In genomic region chr2:95027369-95027720, GRCh38 we compare ENCODE assay signal across 21 cellular contexts. TPM values are rescaled to one million over a fixed set of nuclear protein-coding genes. Genes with fewer than 3 reads are reported as not detected.
DNase-seq lines count a peak whose midpoint lies in the region; ATAC-seq and TF ChIP-seq lines count a peak whose summit lies in the region.
"Had no signal": no experiment of that assay in that cellular context is flagged by ENCODE, and none has a peak within 500 bp of the region (broad histone marks: within the 10 kb centered on the region; RNA-seq: fewer than 3 reads in every experiment).

No MANE protein-coding gene starts in this region.

- H3K9me3 ChIP-seq in esophagus (ENCODE audit: control insufficient read depth in 2 of 2, insufficient read depth in 1 of 2, low read depth in 1 of 2, low read length in 1 of 2) (no peaks in the 10 kb centered on the region), sigmoid colon (no peaks in the 10 kb centered on the region), prostate gland (no peaks in the 10 kb centered on the region), uterus (no peaks in the 10 kb centered on the region)
- H3K9me3 ChIP-seq: ascending aorta, Caco-2, right lobe of liver, SJSA1 had no signal

- TF ChIP-seq POLR2A in sigmoid colon (IDR thresholded peaks at IDR 0.05): no peak
- no peak for TF ChIP-seq POLR2A in prostate gland (IDR thresholded peaks at IDR 0.05)
- TF ChIP-seq POLR2A in uterus (IDR thresholded peaks at IDR 0.05): no peak

- peaks cover 45% of the 10 kb centered on the region for H3K36me3 Mint-ChIP-seq in activated CD4-positive, alpha-beta T cell treated with anti-CD3 and anti-CD28 coated beads, Interleukin-2, amount 10 ng/mL, durations not matched to agents 7 days and 5 days (ENCODE audit: low read depth)
- H3K36me3 Mint-ChIP-seq in WTC11: no peaks in the 10 kb centered on the region
- H3K36me3 Mint-ChIP-seq: IgD-negative memory B cell had no signal

- H3K4me1 ChIP-seq in esophagus (ENCODE audit: control insufficient read depth in 2 of 2, insufficient read depth in 2 of 2, low read length in 1 of 2): peaks cover 2 to 21% of the 10 kb centered on the region in 2 donors
- peaks cover 0 to 21% (median 11%) of the 10 kb centered on the region in 4 donors for H3K4me1 ChIP-seq in sigmoid colon
- H3K4me1 ChIP-seq in prostate gland (replicated peaks): peaks cover 10% of the 10 kb centered on the region
- peaks cover 0 to 4% of the 10 kb centered on the region in 2 donors for H3K4me1 ChIP-seq in uterus
- H3K4me1 ChIP-seq: ascending aorta, Caco-2, SJSA1 had no signal

- POLR2A ChIA-PET in activated CD4-positive, alpha-beta T cell treated with anti-CD3 and anti-CD28 coated beads, Interleukin-2, amount 10 ng/mL, durations not matched to agents 7 days and 5 days (lab: Charles Lee): no interaction called here
- POLR2A ChIA-PET in WTC11 (lab: Charles Lee): interaction anchor here (0.8 kb wide), 1 partner anchor 8 kb away, joined by 3 read pairs; no protein-coding TSS in a partner anchor

- 45 to 58% methylated on average over 9 of the region's 9 CpGs for WGBS in esophagus, 2 donors
- 41 to 51% methylated on average over 9 of the region's 9 CpGs for WGBS in sigmoid colon, 2 donors
- WGBS in prostate gland: 55% methylated on average over 9 of the region's 9 CpGs

- peak overlapping the region; percentile 94 for H3K4me3 Mint-ChIP-seq in activated CD4-positive, alpha-beta T cell treated with anti-CD3 and anti-CD28 coated beads, Interleukin-2, amount 10 ng/mL, durations not matched to agents 7 days and 5 days
- peak overlapping the region; percentile 86 for H3K4me3 Mint-ChIP-seq in WTC11

- H3K36me3 ChIP-seq in esophagus (ENCODE audit: control insufficient read depth in 2 of 2, insufficient read depth in 2 of 2, low read length in 1 of 2): peaks cover 0 to 2% of the 10 kb centered on the region in 2 donors
- no peaks in the 10 kb centered on the region for H3K36me3 ChIP-seq in sigmoid colon
- H3K36me3 ChIP-seq in prostate gland: no peaks in the 10 kb centered on the region
- H3K36me3 ChIP-seq in uterus: no peaks in the 10 kb centered on the region
- H3K36me3 ChIP-seq: ascending aorta, right lobe of liver, SJSA1 had no signal

- TF ChIP-seq EP300 in sigmoid colon (IDR thresholded peaks at IDR 0.05): no peak

- H3K27ac Mint-ChIP-seq in activated CD4-positive, alpha-beta T cell treated with anti-CD3 and anti-CD28 coated beads, Interleukin-2, amount 10 ng/mL, durations not matched to agents 7 days and 5 days: peak overlapping the region; percentile 98
- no peak overlapping the region for H3K27ac Mint-ChIP-seq in WTC11
- H3K27ac Mint-ChIP-seq: IgD-negative memory B cell had no signal

- H3K9me3 Mint-ChIP-seq in activated CD4-positive, alpha-beta T cell treated with anti-CD3 and anti-CD28 coated beads, Interleukin-2, amount 10 ng/mL, durations not matched to agents 7 days and 5 days: no peaks in the 10 kb centered on the region
- H3K9me3 Mint-ChIP-seq in WTC11: no peaks in the 10 kb centered on the region
- H3K9me3 Mint-ChIP-seq: IgD-negative memory B cell had no signal

- H3K27me3 ChIP-seq in esophagus (ENCODE audit: control insufficient read depth in 1 of 2, insufficient read depth in 2 of 2, low read length in 2 of 2) (no peaks in the 10 kb centered on the region), sigmoid colon (peaks cover 19 to 62% (median 30%) of the 10 kb centered on the region in 3 donors), prostate gland (replicated peaks; ENCODE audit: insufficient read depth) (peaks cover 20% of the 10 kb centered on the region), uterus (peaks cover 0 to 25% of the 10 kb centered on the region in 2 donors)
- H3K27me3 ChIP-seq: ascending aorta had no signal

- H3K27ac ChIP-seq in esophagus (ENCODE audit: low read depth in 2 of 2, low read length in 1 of 2) (peak overlapping the region; percentile 64 to 83), sigmoid colon (no peak overlapping the region), prostate gland (no peak overlapping the region), uterus (no peak overlapping the region)
- H3K27ac ChIP-seq: ascending aorta, GM23248, hepatocyte, right lobe of liver, SJSA1 had no signal

- ATAC-seq in WTC11 (no peak), GM21825 (IDR thresholded peaks at IDR 0.05; ENCODE audit: unreplicated experiment) (no peak)
- ATAC-seq: right lobe of liver had no signal

- H3K27me3 Mint-ChIP-seq in activated CD4-positive, alpha-beta T cell treated with anti-CD3 and anti-CD28 coated beads, Interleukin-2, amount 10 ng/mL, durations not matched to agents 7 days and 5 days: no peaks in the 10 kb centered on the region
- H3K27me3 Mint-ChIP-seq in WTC11 (ENCODE audit: low read depth): peaks cover 79% of the 10 kb centered on the region

- peak overlapping the region; percentile 55 to 65 for H3K4me3 ChIP-seq in esophagus (ENCODE audit: low read depth in 1 of 2, low read length in 2 of 2)
- peak overlapping the region in 3 of 4 donors; percentile 39 to 49 (median 46) for H3K4me3 ChIP-seq in sigmoid colon
- H3K4me3 ChIP-seq in prostate gland: no peak overlapping the region
- H3K4me3 ChIP-seq in uterus: no peak overlapping the region
- H3K4me3 ChIP-seq: ascending aorta, GM23248, hepatocyte, right lobe of liver, SJSA1 had no signal

- TF ChIP-seq CTCF in WTC11 (IDR thresholded peaks at IDR 0.05) (no peak), sigmoid colon (IDR thresholded peaks at IDR 0.05) (no peak), prostate gland (IDR thresholded peaks at IDR 0.05) (no peak), uterus (IDR thresholded peaks at IDR 0.05) (no peak)

- CTCF ChIA-PET in activated CD4-positive, alpha-beta T cell treated with anti-CD3 and anti-CD28 coated beads, Interleukin-2, amount 10 ng/mL, durations not matched to agents 7 days and 5 days (lab: Charles Lee): interaction anchor here (10.0 kb wide), 1 partner anchor 50 kb away, joined by 149 read pairs; no protein-coding TSS in a partner anchor
- CTCF ChIA-PET in WTC11 (lab: Charles Lee): interaction anchor here (1.3 to 6.7 kb wide), 3 partner anchors 16 to 88 kb away, joined by 3 to 156 read pairs (median 70); no protein-coding TSS in a partner anchor

- no peak for DNase-seq in activated CD4-positive, alpha-beta T cell treated with anti-CD3 and anti-CD28 coated beads, Interleukin-2, amount 10 ng/mL, durations not matched to agents 7 days and 5 days
- DNase-seq in activated CD4-positive, alpha-beta T cell treated with anti-CD3 and anti-CD28 coated beads, Interleukin-2, amount 50 U/mL, for 48 hours: no peak
- DNase-seq in WTC11 (ENCODE audit: low spot score): no peak
- no peak for DNase-seq in sigmoid colon
- no peak for DNase-seq in prostate gland (ENCODE audit: low spot score)
- DNase-seq in uterus: no peak
- DNase-seq: Caco-2; dermis blood vessel endothelial cell; GM23248; NCI-H1092; right lobe of liver; stimulated activated CD4-positive, alpha-beta T cell treated with anti-CD3 and anti-CD28 coated beads, Interleukin-2, amount 100 ng/mL, for 48 hours had no signal

- intact Hi-C loops in sigmoid colon (cut with DNase I) (no loop called here), prostate gland (cut with DNase I) (no loop called here), uterus (cut with DNase I; ENCODE audit: low total_unique reads) (no loop called here)

- H3K4me1 Mint-ChIP-seq in activated CD4-positive, alpha-beta T cell treated with anti-CD3 and anti-CD28 coated beads, Interleukin-2, amount 10 ng/mL, durations not matched to agents 7 days and 5 days: peaks cover 72% of the 10 kb centered on the region
- H3K4me1 Mint-ChIP-seq in WTC11: peaks cover 19% of the 10 kb centered on the region

TF ChIP-seq in WTC11, 78 proteins besides CTCF, POLR2A, EP300 and RAD21:
- TF ChIP-seq, protein P1, sequence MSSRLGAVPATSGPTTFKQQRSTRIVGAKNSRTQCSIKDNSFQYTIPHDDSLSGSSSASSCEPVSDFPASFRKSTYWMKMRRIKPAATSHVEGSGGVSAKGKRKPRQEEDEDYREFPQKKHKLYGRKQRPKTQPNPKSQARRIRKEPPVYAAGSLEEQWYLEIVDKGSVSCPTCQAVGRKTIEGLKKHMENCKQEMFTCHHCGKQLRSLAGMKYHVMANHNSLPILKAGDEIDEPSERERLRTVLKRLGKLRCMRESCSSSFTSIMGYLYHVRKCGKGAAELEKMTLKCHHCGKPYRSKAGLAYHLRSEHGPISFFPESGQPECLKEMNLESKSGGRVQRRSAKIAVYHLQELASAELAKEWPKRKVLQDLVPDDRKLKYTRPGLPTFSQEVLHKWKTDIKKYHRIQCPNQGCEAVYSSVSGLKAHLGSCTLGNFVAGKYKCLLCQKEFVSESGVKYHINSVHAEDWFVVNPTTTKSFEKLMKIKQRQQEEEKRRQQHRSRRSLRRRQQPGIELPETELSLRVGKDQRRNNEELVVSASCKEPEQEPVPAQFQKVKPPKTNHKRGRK (CRISPR knock-in tag; IDR thresholded peaks at IDR 0.05; ENCODE audit: borderline replicate concordance): no peak
TF ChIP-seq in WTC11: peak in this region for 0.

RNA-seq across cellular contexts. Expression of gene MAL, which starts 1.8 kb away (rescaled TPM):
- 100 to 1,000 TPM; 237 to 339 TPM for total RNA-seq in activated CD4-positive, alpha-beta T cell treated with anti-CD3 and anti-CD28 coated beads, Interleukin-2, amount 10 ng/mL, durations not matched to agents 7 days and 5 days
- total RNA-seq in WTC11 (2021): 0.22 to 0.39 TPM in 2 of 3 replicates, not detected in the other
- polyA plus RNA-seq in esophagus: 1,000 to 10,000 TPM; 1,481 to 3,581 TPM
- total RNA-seq in sigmoid colon: 10 to 100 TPM in 3 of 4 donors, 1 to 10 TPM in 1; 7.6 to 28.9 (median 15.9) TPM
- 1 to 10 TPM in 2 of 3 donors, under 1 TPM in 1; 0.69 to 8.4 (median 7.4) TPM for polyA plus RNA-seq in sigmoid colon
- total RNA-seq in prostate gland: 1 to 10 TPM; 3.1 to 8.0 TPM
- total RNA-seq in uterus: 1 to 10 TPM in 2 of 4 donors, under 1 TPM in 1, not detected in 1; 0.29 to 1.7 (median 1.6) TPM
- total RNA-seq: A673, ascending aorta, Caco-2, fibroblast of lung, GM23248, liver, SJSA1 had no signal
- polyA plus RNA-seq: fibroblast of lung, GM23248, hepatocyte had no signal

Comparison
In these comparisons a context has a peak if more than half of its experiments do, and no peak if none do; other contexts are left out.
1. H3K27ac ChIP-seq: peak in esophagus (2 of 2); none in sigmoid colon (0 of 4), prostate gland (0 of 2) and uterus (0 of 2).
2. H3K4me3 ChIP-seq: peak in esophagus (2 of 2) and sigmoid colon (3 of 4); none in prostate gland (0 of 2) and uterus (0 of 2).
3. RNA of gene MAL, which starts 1.8 kb away (total RNA-seq): 237 to 339 TPM in activated CD4-positive, alpha-beta T cell treated with anti-CD3 and anti-CD28 coated beads, Interleukin-2, amount 10 ng/mL, durations not matched to agents 7 days and 5 days; 7.6 to 28.9 TPM in sigmoid colon, 3.1 to 8.0 TPM in prostate gland, 0.29 to 1.7 TPM in uterus and 0.22 to 0.39 TPM in WTC11; every median in the first group is over 4 times any median in the second.